ENCODE assay signal across 1 cellular context in the genomic region with DNA sequence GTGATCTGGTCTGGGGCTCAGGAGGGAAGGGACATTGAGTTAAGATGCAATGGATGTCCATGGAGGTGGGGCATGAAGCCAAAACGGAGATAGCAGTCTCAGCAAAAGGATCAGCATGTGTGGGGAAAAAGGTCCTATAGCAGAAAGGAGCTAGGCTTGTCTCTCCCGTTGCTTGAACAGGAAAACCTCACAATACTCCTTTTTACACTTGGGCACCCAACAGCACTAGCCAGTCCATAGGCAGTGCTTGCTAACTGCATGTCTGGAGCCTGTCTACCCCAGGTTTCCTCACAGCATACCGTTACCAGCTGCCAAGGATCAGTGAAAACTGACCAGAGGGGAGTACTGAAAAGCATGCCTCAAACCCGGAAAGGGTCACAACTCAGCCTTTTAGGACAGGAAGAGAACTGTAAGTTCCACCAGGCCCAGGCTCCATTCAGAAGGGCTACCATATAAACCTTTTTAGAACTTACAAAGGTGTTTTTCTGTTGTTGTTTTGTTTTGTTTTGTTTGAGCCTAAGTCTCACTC.
TF ChIP-seq lines count a peak whose summit lies in the region.

No MANE protein-coding gene starts in this region.

TF ChIP-seq in GM23338, 12 proteins besides CTCF, POLR2A, EP300 and RAD21:
- TF ChIP-seq POLR2AphosphoS5 (IDR thresholded peaks at IDR 0.05; ENCODE audit: low read depth) (no peak), STAT1 (IDR thresholded peaks at IDR 0.05; ENCODE audit: unreplicated experiment) (no peak), ZNF331 (CRISPR knock-in tag; IDR thresholded peaks at IDR 0.05; ENCODE audit: low read depth) (no peak), EZH2phosphoT487 (IDR thresholded peaks at IDR 0.05; ENCODE audit: unreplicated experiment) (no peak), JUNB (IDR thresholded peaks at IDR 0.05; ENCODE audit: unreplicated experiment) (no peak), CREB1 (CRISPR knock-in tag; IDR thresholded peaks at IDR 0.05; ENCODE audit: low read depth) (no peak), ZNF114 (CRISPR knock-in tag; IDR thresholded peaks at IDR 0.05) (no peak), NANOG (IDR thresholded peaks at IDR 0.05; ENCODE audit: borderline replicate concordance) (no peak), EZH2 (IDR thresholded peaks at IDR 0.05; ENCODE audit: low read depth, unreplicated experiment) (no peak)
- TF ChIP-seq, protein P1, sequence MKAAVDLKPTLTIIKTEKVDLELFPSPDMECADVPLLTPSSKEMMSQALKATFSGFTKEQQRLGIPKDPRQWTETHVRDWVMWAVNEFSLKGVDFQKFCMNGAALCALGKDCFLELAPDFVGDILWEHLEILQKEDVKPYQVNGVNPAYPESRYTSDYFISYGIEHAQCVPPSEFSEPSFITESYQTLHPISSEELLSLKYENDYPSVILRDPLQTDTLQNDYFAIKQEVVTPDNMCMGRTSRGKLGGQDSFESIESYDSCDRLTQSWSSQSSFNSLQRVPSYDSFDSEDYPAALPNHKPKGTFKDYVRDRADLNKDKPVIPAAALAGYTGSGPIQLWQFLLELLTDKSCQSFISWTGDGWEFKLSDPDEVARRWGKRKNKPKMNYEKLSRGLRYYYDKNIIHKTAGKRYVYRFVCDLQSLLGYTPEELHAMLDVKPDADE (IDR thresholded peaks at IDR 0.05): no peak
- TF ChIP-seq, protein P2, sequence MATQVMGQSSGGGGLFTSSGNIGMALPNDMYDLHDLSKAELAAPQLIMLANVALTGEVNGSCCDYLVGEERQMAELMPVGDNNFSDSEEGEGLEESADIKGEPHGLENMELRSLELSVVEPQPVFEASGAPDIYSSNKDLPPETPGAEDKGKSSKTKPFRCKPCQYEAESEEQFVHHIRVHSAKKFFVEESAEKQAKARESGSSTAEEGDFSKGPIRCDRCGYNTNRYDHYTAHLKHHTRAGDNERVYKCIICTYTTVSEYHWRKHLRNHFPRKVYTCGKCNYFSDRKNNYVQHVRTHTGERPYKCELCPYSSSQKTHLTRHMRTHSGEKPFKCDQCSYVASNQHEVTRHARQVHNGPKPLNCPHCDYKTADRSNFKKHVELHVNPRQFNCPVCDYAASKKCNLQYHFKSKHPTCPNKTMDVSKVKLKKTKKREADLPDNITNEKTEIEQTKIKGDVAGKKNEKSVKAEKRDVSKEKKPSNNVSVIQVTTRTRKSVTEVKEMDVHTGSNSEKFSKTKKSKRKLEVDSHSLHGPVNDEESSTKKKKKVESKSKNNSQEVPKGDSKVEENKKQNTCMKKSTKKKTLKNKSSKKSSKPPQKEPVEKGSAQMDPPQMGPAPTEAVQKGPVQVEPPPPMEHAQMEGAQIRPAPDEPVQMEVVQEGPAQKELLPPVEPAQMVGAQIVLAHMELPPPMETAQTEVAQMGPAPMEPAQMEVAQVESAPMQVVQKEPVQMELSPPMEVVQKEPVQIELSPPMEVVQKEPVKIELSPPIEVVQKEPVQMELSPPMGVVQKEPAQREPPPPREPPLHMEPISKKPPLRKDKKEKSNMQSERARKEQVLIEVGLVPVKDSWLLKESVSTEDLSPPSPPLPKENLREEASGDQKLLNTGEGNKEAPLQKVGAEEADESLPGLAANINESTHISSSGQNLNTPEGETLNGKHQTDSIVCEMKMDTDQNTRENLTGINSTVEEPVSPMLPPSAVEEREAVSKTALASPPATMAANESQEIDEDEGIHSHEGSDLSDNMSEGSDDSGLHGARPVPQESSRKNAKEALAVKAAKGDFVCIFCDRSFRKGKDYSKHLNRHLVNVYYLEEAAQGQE (IDR thresholded peaks at IDR 0.05; ENCODE audit: unreplicated experiment): no peak
- TF ChIP-seq, protein P3, sequence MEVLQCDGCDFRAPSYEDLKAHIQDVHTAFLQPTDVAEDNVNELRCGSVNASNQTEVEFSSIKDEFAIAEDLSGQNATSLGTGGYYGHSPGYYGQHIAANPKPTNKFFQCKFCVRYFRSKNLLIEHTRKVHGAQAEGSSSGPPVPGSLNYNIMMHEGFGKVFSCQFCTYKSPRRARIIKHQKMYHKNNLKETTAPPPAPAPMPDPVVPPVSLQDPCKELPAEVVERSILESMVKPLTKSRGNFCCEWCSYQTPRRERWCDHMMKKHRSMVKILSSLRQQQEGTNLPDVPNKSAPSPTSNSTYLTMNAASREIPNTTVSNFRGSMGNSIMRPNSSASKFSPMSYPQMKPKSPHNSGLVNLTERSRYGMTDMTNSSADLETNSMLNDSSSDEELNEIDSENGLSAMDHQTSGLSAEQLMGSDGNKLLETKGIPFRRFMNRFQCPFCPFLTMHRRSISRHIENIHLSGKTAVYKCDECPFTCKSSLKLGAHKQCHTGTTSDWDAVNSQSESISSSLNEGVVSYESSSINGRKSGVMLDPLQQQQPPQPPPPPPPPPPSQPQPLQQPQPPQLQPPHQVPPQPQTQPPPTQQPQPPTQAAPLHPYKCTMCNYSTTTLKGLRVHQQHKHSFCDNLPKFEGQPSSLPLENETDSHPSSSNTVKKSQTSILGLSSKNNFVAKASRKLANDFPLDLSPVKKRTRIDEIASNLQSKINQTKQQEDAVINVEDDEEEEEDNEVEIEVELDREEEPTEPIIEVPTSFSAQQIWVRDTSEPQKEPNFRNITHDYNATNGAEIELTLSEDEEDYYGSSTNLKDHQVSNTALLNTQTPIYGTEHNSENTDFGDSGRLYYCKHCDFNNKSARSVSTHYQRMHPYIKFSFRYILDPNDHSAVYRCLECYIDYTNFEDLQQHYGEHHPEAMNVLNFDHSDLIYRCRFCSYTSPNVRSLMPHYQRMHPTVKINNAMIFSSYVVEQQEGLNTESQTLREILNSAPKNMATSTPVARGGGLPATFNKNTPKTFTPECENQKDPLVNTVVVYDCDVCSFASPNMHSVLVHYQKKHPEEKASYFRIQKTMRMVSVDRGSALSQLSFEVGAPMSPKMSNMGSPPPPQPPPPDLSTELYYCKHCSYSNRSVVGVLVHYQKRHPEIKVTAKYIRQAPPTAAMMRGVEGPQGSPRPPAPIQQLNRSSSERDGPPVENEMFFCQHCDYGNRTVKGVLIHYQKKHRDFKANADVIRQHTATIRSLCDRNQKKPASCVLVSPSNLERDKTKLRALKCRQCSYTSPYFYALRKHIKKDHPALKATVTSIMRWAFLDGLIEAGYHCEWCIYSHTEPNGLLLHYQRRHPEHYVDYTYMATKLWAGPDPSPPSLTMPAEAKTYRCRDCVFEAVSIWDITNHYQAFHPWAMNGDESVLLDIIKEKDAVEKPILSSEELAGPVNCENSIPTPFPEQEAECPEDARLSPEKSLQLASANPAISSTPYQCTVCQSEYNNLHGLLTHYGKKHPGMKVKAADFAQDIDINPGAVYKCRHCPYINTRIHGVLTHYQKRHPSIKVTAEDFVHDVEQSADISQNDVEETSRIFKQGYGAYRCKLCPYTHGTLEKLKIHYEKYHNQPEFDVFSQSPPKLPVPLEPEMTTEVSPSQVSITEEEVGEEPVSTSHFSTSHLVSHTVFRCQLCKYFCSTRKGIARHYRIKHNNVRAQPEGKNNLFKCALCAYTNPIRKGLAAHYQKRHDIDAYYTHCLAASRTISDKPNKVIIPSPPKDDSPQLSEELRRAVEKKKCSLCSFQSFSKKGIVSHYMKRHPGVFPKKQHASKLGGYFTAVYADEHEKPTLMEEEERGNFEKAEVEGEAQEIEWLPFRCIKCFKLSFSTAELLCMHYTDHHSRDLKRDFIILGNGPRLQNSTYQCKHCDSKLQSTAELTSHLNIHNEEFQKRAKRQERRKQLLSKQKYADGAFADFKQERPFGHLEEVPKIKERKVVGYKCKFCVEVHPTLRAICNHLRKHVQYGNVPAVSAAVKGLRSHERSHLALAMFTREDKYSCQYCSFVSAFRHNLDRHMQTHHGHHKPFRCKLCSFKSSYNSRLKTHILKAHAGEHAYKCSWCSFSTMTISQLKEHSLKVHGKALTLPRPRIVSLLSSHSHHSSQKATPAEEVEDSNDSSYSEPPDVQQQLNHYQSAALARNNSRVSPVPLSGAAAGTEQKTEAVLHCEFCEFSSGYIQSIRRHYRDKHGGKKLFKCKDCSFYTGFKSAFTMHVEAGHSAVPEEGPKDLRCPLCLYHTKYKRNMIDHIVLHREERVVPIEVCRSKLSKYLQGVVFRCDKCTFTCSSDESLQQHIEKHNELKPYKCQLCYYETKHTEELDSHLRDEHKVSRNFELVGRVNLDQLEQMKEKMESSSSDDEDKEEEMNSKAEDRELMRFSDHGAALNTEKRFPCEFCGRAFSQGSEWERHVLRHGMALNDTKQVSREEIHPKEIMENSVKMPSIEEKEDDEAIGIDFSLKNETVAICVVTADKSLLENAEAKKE (CRISPR knock-in tag; IDR thresholded peaks at IDR 0.05): no peak
